Comparison of ENCODE assay signal across 8 cellular contexts in genomic region chr17:7574176-7574953, GRCh38. TPM values are rescaled to one million over a fixed set of nuclear protein-coding genes. Genes with fewer than 3 reads are reported as not detected.
DNase-seq lines count a peak whose midpoint lies in the region; ATAC-seq and TF ChIP-seq lines count a peak whose summit lies in the region.

No MANE protein-coding gene starts in this region.

- ATAC-seq in HG03280 (IDR thresholded peaks at IDR 0.05; ENCODE audit: unreplicated experiment) (no peak), GM18870 (IDR thresholded peaks at IDR 0.05; ENCODE audit: unreplicated experiment) (no peak)
- no peak for ATAC-seq in activated CD4-positive, CD25-positive, alpha-beta regulatory T cell treated with anti-CD3 and anti-CD28 coated beads, Interleukin-2, amount 50 U/mL, for 24 hours

- DNase-seq in AG10803 (ENCODE audit: low read depth) (no peak), caudate nucleus (lab: John Stamatoyannopoulos, UW) (no peak), NCI-H345 (lab: John Stamatoyannopoulos, UW) (no peak)
- DNase-seq in Jurkat, Clone E6-1 (ENCODE audit: low read depth, low spot score) = no peak

- peaks cover 60 to 75% of the 10 kb centered on the region in 2 donors for H3K36me3 ChIP-seq in muscle layer of duodenum (ENCODE audit: control insufficient read depth in 1 of 2, insufficient read depth in 2 of 2, low read length in 2 of 2)

- no peaks in the 10 kb centered on the region for H3K27me3 ChIP-seq in muscle layer of duodenum (ENCODE audit: low read depth, low read length)

- peaks cover 19 to 40% of the 10 kb centered on the region in 2 donors for H3K4me1 ChIP-seq in muscle layer of duodenum (ENCODE audit: control insufficient read depth in 1 of 2, insufficient read depth in 2 of 2, low read length in 2 of 2)

- H3K9me3 ChIP-seq in muscle layer of duodenum (ENCODE audit: control insufficient read depth in 1 of 2, low read length in 2 of 2) = no peaks in the 10 kb centered on the region

- no peak for TF ChIP-seq CTCF in AG10803 (conservative IDR thresholded peaks at IDR 0.05; ENCODE audit: low read length)

- H3K4me3 ChIP-seq in AG10803 (ENCODE audit: low read length) (peak overlapping the region; percentile 97), muscle layer of duodenum (ENCODE audit: low read depth in 1 of 2, low read length in 2 of 2) (peak overlapping the region; percentile 74 to 86)
- H3K4me3 ChIP-seq in Jurkat, Clone E6-1 (ENCODE audit: low read length) = peak overlapping the region; percentile 91

- H3K27ac ChIP-seq in caudate nucleus (ENCODE audit: low read depth, low read length) = peak overlapping the region; percentile 67
- H3K27ac ChIP-seq in muscle layer of duodenum (ENCODE audit: low read length) = peak overlapping the region; percentile 95

RNA-seq across cellular contexts. Expression of gene CD68, which starts 5.1 kb away (rescaled TPM):
- polyA plus RNA-seq in Jurkat, Clone E6-1 (2012; ENCODE audit: insufficient read depth, insufficient read length) = 1.5 TPM

RNA-seq across cellular contexts. Expression of gene MPDU1, which starts 9.3 kb away (rescaled TPM):
- 157 TPM for polyA plus RNA-seq in Jurkat, Clone E6-1 (2012; ENCODE audit: insufficient read depth, insufficient read length)

RNA-seq across cellular contexts. Expression of gene SENP3, which starts 12.6 kb away (rescaled TPM):
- polyA plus RNA-seq in Jurkat, Clone E6-1 (2012; ENCODE audit: insufficient read depth, insufficient read length) = 127 TPM

RNA-seq across cellular contexts. Expression of gene SOX15, which starts 15.5 kb away (rescaled TPM):
- polyA plus RNA-seq in Jurkat, Clone E6-1 (2012; ENCODE audit: insufficient read depth, insufficient read length) = 1.9 TPM

RNA-seq across cellular contexts. Expression of gene TNFSF13, which starts 15.8 kb away (rescaled TPM):
- polyA plus RNA-seq in Jurkat, Clone E6-1 (2012; ENCODE audit: insufficient read depth, insufficient read length) = 2.0 TPM
